Comparison of ENCODE assay signal across 20 cellular contexts in genomic region chr4:101421393-101421792, GRCh38.
"Had no signal": no experiment of that assay in that cellular context is flagged by ENCODE, and none has a peak within 500 bp of the region (broad histone marks: within the 10 kb centered on the region; RNA-seq: fewer than 3 reads in every experiment).

No MANE protein-coding gene starts in this region.

- ATAC-seq: activated CD4-positive, CD25-positive, alpha-beta regulatory T cell treated with anti-CD3 and anti-CD28 coated beads, Interleukin-2, amount 50 U/mL, for 24 hours; activated CD8-positive, alpha-beta T cell treated with anti-CD3 and anti-CD28 coated beads, Interleukin-2, amount 10 ng/mL, durations not matched to agents 7 days and 5 days; activated T-cell treated with anti-CD3 and anti-CD28 coated beads, Interleukin-2, amount 50 U/mL, for 4 hours; left lung; mucosa of descending colon; psoas muscle; right cardiac atrium; stimulated activated naive CD8-positive, alpha-beta T cell treated with anti-CD3 and anti-CD28 coated beads, Interleukin-15, Interleukin-2, amounts not matched to agents 100 U/mL and 50 U/mL, for 24 hours had no signal

- H3K36me3 ChIP-seq: esophagus muscularis mucosa, left lung, ovary, tibial artery had no signal

- H3K27ac ChIP-seq: esophagus muscularis mucosa, left lung, ovary, psoas muscle, skin epidermis, tibial artery had no signal

- H3K4me1 ChIP-seq: esophagus muscularis mucosa, psoas muscle, tibial artery had no signal

- H3K4me3 ChIP-seq: esophagus muscularis mucosa, left lung, mucosa of descending colon, ovary, psoas muscle, skin epidermis, tibial artery had no signal

- H3K9me3 ChIP-seq: esophagus muscularis mucosa, left lung, mucosa of descending colon, ovary, tibial artery had no signal

- DNase-seq: activated CD4-positive, alpha-beta T cell treated with anti-CD3 and anti-CD28 coated beads, Interleukin-2, amount 10 ng/mL, durations not matched to agents 7 days and 5 days; activated CD8-positive, alpha-beta memory T cell treated with anti-CD3 and anti-CD28 coated beads, Interleukin-2, amount 50 U/mL, for 4 hours; activated CD8-positive, alpha-beta T cell treated with anti-CD3 and anti-CD28 coated beads, Interleukin-2, amount 10 ng/mL, durations not matched to agents 7 days and 5 days; activated naive CD4-positive, alpha-beta T cell treated with anti-CD3 and anti-CD28 coated beads, Interleukin-2, amount 50 U/mL, for 16 hours; activated T-cell treated with anti-CD3 and anti-CD28 coated beads, Interleukin-2, amount 50 U/mL, for 4 hours; effector memory CD4-positive, alpha-beta T cell; glutamatergic neuron; hypothalamus; left lung; mucosa of descending colon; naive B cell; ovary; psoas muscle; right cardiac atrium; stimulated activated naive CD8-positive, alpha-beta T cell treated with anti-CD3 and anti-CD28 coated beads, Interleukin-15, Interleukin-2, amounts not matched to agents 100 U/mL and 50 U/mL, for 24 hours; substantia nigra; tibial artery had no signal

- H3K27me3 ChIP-seq: esophagus muscularis mucosa, left lung, ovary, tibial artery had no signal
